Comparison of ENCODE assay signal across 8 cellular contexts in genomic region chr12:122366685-122367475, GRCh38. TPM values are rescaled to one million over a fixed set of nuclear protein-coding genes. Genes with fewer than 3 reads are reported as not detected.
DNase-seq lines count a peak whose midpoint lies in the region; FAIRE-seq and TF ChIP-seq lines count a peak whose summit lies in the region.

No MANE protein-coding gene starts in this region.

- H3K27ac ChIP-seq in endothelial cell of umbilical vein (ENCODE audit: insufficient read depth, low read depth, low read length) (peak overlapping the region; percentile 57), mucosa of rectum (ENCODE audit: low read depth in 2 of 2, low read length in 2 of 2) (peak overlapping the region; percentile 7 to 47)

- peaks cover 35% of the 10 kb centered on the region for H3K79me2 ChIP-seq in endothelial cell of umbilical vein (ENCODE audit: control insufficient read depth, insufficient read depth, low read length)

- H3K9me1 ChIP-seq in endothelial cell of umbilical vein (replicated peaks; ENCODE audit: control insufficient read depth, extremely low read depth, insufficient read depth, low read length) = no peaks in the 10 kb centered on the region

- H4K20me1 ChIP-seq in endothelial cell of umbilical vein (replicated peaks; ENCODE audit: control insufficient read depth, extremely low read depth, insufficient read depth, low read length) = no peaks in the 10 kb centered on the region

- TSS peak; percentile 92 for BruUV-seq in endothelial cell of umbilical vein (replicated peaks; lab: Mats Ljungman, UMichigan)

- FAIRE-seq in endothelial cell of umbilical vein (lab: Jason Lieb, UNC) = peak; percentile 74

- DNase-seq in GM04504 (ENCODE audit: low read depth) (peak; percentile 91), NCI-H226 (peak; percentile 86), endothelial cell of umbilical vein (ENCODE audit: low read depth, low spot score) (peak; percentile 73), putamen (ENCODE audit: low spot score) (no peak), GM10248 (ENCODE audit: extremely low spot score) (no peak)
- DNase-seq in activated effector memory CD4-positive, alpha-beta T cell treated with anti-CD3 and anti-CD28 coated beads, Interleukin-2, amount 50 U/mL, for 16 hours = no peak
- DNase-seq in stimulated activated CD8-positive, alpha-beta memory T cell treated with anti-CD3 and anti-CD28 coated beads, Interleukin-4, amount 100 ng/mL, for 48 hours = no peak

- no peak overlapping the region for H3K4me3 ChIP-seq in endothelial cell of umbilical vein (replicated peaks in 1 of 3; ENCODE audit: insufficient read depth in 1 of 3, low read depth in 1 of 3, low read length in 3 of 3)
- H3K4me3 ChIP-seq in mucosa of rectum (ENCODE audit: low read length in 2 of 2) = no peak overlapping the region

- H3K36me3 ChIP-seq in endothelial cell of umbilical vein (ENCODE audit: control insufficient read depth in 2 of 2, extremely low read depth in 1 of 2, insufficient read depth in 2 of 2, low read length in 2 of 2) (peaks cover 2% of the 10 kb centered on the region in 2 experiments), mucosa of rectum (ENCODE audit: control insufficient read depth in 2 of 2, insufficient read depth in 2 of 2, low read length in 2 of 2) (peaks cover 2 to 7% of the 10 kb centered on the region in 2 donors)

- H3K4me2 ChIP-seq in endothelial cell of umbilical vein (ENCODE audit: insufficient read depth, low read length) = peak overlapping the region; percentile 1

- intact Hi-C loops in endothelial cell of umbilical vein (cut with micrococcal nuclease) = loop anchor here (2.0 kb wide), 1 partner anchor 56 kb away; the partner anchor contains the start of gene CLIP1

- CTCF ChIA-PET in endothelial cell of umbilical vein (lab: Charles Lee) = interaction anchor here (0.8 to 1.4 kb wide), 2 partner anchors 16 to 31 kb away, joined by 3 to 4 read pairs; no protein-coding TSS in a partner anchor
- CTCF ChIA-PET in GM10248 (lab: Yijun Ruan, JAX) = interaction anchor here (0.8 to 1.4 kb wide), 3 partner anchors 11 to 32 kb away, joined by 3 to 7 read pairs (median 3); no protein-coding TSS in a partner anchor

- POLR2A ChIA-PET in endothelial cell of umbilical vein (lab: Charles Lee) = no interaction called here
- POLR2A ChIA-PET in GM10248 (lab: Yijun Ruan, JAX) = no interaction called here

- H3K27me3 ChIP-seq in endothelial cell of umbilical vein (ENCODE audit: control insufficient read depth in 2 of 2, insufficient read depth in 2 of 2, low read length in 2 of 2) (no peaks in the 10 kb centered on the region), mucosa of rectum (ENCODE audit: control insufficient read depth in 2 of 2, insufficient read depth in 2 of 2, low read length in 2 of 2) (no peaks in the 10 kb centered on the region)

- dilution Hi-C loops in endothelial cell of umbilical vein (cut with MboI; ENCODE audit: extremely low pct_ligation_motif_present, low sequenced_read_pairs) = no loop called here

- TF ChIP-seq CTCF in endothelial cell of umbilical vein (IDR thresholded peaks at IDR 0.05; ENCODE audit: extremely low read depth in 1 of 2, insufficient read depth in 1 of 2, low read depth in 1 of 2, low read length in 2 of 2) (no peak), GM10248 (IDR thresholded peaks at IDR 0.05; ENCODE audit: control extremely low read depth, extremely low read depth, low read depth, missing control alignments) (no peak)

- H3K9me3 ChIP-seq in endothelial cell of umbilical vein (replicated peaks; ENCODE audit: control insufficient read depth, insufficient read depth, low read length) (no peaks in the 10 kb centered on the region), mucosa of rectum (ENCODE audit: control insufficient read depth in 2 of 2, low read length in 2 of 2) (no peaks in the 10 kb centered on the region)

- H3K4me1 ChIP-seq in endothelial cell of umbilical vein (ENCODE audit: control insufficient read depth, extremely low read depth, insufficient read depth, low read length) = peaks cover 31% of the 10 kb centered on the region
- peaks cover 0 to 2% of the 10 kb centered on the region in 2 donors for H3K4me1 ChIP-seq in mucosa of rectum (ENCODE audit: control insufficient read depth in 2 of 2, insufficient read depth in 2 of 2, low read length in 2 of 2)

- no peak overlapping the region for H2AFZ ChIP-seq in endothelial cell of umbilical vein (ENCODE audit: low read depth, low read length)

- TF ChIP-seq POLR2A in endothelial cell of umbilical vein (IDR thresholded peaks at IDR 0.05; ENCODE audit: low read depth, low read length) = no peak

- H3K9ac ChIP-seq in endothelial cell of umbilical vein (replicated peaks; ENCODE audit: extremely low read depth, insufficient read depth, low read length) (peak overlapping the region; percentile 39), mucosa of rectum (ENCODE audit: low read depth in 1 of 2, low read length in 2 of 2) (no peak overlapping the region)

TF ChIP-seq in endothelial cell of umbilical vein, 7 proteins besides CTCF, POLR2A, EP300 and RAD21:
- TF ChIP-seq POLR2AphosphoS5 (IDR thresholded peaks at IDR 0.05; ENCODE audit: insufficient read depth, low read depth, low read length) = no peak
- TF ChIP-seq EZH2 (IDR thresholded peaks at IDR 0.05; ENCODE audit: borderline replicate concordance, low read depth, low read length, severe bottlenecking) = no peak
- peak; percentile 55 for TF ChIP-seq FOS (IDR thresholded peaks at IDR 0.05; ENCODE audit: borderline replicate concordance, insufficient read depth, low read length)
- TF ChIP-seq JUN (IDR thresholded peaks at IDR 0.05; ENCODE audit: borderline replicate concordance, insufficient read depth, insufficient read length, low read depth) = peak; percentile 85
TF ChIP-seq in endothelial cell of umbilical vein: peak in this region for 2.

RNA-seq across cellular contexts. Expression of gene CLIP1, which starts 55.6 kb away (rescaled TPM):
- 71.0 and 84.3 TPM in 2 replicates for total RNA-seq in endothelial cell of umbilical vein
- 56.5 and 58.8 TPM in 2 replicates for polyA plus RNA-seq in endothelial cell of umbilical vein
- polyA plus RNA-seq in endothelial cell of umbilical vein (2011; cell fraction: cytosol; rRNA removed) = 49.1 and 55.8 TPM in 2 replicates
- polyA plus RNA-seq in endothelial cell of umbilical vein (2011; cell fraction: nucleus; rRNA removed) = 102 and 111 TPM in 2 replicates
- polyA plus RNA-seq in endothelial cell of umbilical vein (2012) = 48.5 and 54.6 TPM in 2 replicates
- polyA minus RNA-seq in endothelial cell of umbilical vein = 134 and 157 TPM in 2 replicates
- polyA minus RNA-seq in endothelial cell of umbilical vein (2011; cell fraction: cytosol; rRNA and poly(A)+ RNA removed) = 31.1 TPM
- 80.5 and 107 TPM in 2 replicates for polyA minus RNA-seq in endothelial cell of umbilical vein (2011; cell fraction: nucleus; rRNA and poly(A)+ RNA removed)

Comparison
In these comparisons a context has a peak if more than half of its experiments do, and no peak if none do; other contexts are left out.
1. DNase-seq: peak in GM04504 (single experiment), NCI-H226 (single experiment) and endothelial cell of umbilical vein (single experiment); none in putamen (single experiment), GM10248 (single experiment), activated effector memory CD4-positive, alpha-beta T cell treated with anti-CD3 and anti-CD28 coated beads, Interleukin-2, amount 50 U/mL, for 16 hours (single experiment) and stimulated activated CD8-positive, alpha-beta memory T cell treated with anti-CD3 and anti-CD28 coated beads, Interleukin-4, amount 100 ng/mL, for 48 hours (single experiment).